In the genomic region with DNA sequence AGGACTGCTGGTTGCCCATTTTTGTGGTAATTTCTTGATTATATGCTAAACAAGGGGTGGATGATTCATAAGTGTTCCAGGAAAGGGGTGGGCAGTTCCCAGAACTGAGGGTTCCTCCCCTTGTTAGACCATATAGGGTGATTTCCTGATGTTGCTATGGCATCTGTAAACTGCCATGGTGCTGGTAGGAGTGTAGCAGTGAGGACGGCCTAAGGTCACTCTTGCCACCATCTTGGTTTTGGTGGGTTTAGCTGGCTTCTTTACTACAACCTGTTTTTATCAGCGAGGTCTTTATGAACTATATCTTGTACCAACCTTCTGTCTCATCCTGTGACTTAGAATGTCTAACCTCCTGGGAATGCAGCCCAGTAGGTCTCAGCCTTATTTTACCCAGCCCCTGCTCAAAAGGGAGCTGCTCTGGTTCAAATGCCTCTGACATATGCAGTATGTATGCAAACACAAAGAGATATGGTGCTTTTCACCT, we compare ENCODE assay signal across 12 cellular contexts. TPM values are rescaled to one million over a fixed set of nuclear protein-coding genes. Genes with fewer than 3 reads are reported as not detected.
DNase-seq lines count a peak whose midpoint lies in the region; ATAC-seq and TF ChIP-seq lines count a peak whose summit lies in the region.
"Had no signal": no experiment of that assay in that cellular context is flagged by ENCODE, and none has a peak within 500 bp of the region (broad histone marks: within the 10 kb centered on the region; RNA-seq: fewer than 3 reads in every experiment).

No MANE protein-coding gene starts in this region.

- no peaks in the 10 kb centered on the region for H3K4me1 ChIP-seq in PC-3 (ENCODE audit: insufficient read depth, low read length)

- BruUV-seq in PC-3 (replicated peaks; lab: Mats Ljungman, UMichigan) = no TSS peak

- no peak overlapping the region for H3K9ac ChIP-seq in PC-3 (ENCODE audit: low read length)

- no peaks in the 10 kb centered on the region for H4K20me1 ChIP-seq in PC-3 (ENCODE audit: low read length)

- TF ChIP-seq CTCF in fibroblast of villous mesenchyme (IDR thresholded peaks at IDR 0.05; ENCODE audit: insufficient read depth, low read depth, low read length) = no peak
- no peak for TF ChIP-seq CTCF in PC-3 (conservative IDR thresholded peaks at IDR 0.05; ENCODE audit: low read depth, low read length)

- no peak overlapping the region for H3K27ac ChIP-seq in PC-3 (ENCODE audit: low read length)
- H3K27ac ChIP-seq: cardiac muscle cell, neutrophil had no signal

- H3K36me3 Mint-ChIP-seq in activated naive CD4-positive, alpha-beta T cell treated with anti-CD3 and anti-CD28 coated beads, Interleukin-2, amount 10 ng/mL, durations not matched to agents 7 days and 5 days = no peaks in the 10 kb centered on the region

- H2AFZ ChIP-seq in PC-3 (ENCODE audit: low read length) = no peak overlapping the region

- H3K27me3 ChIP-seq in PC-3 (ENCODE audit: low read length) = peaks cover 28% of the 10 kb centered on the region
- H3K27me3 ChIP-seq: cardiac muscle cell, neutrophil had no signal

- no peak overlapping the region for H3K4me2 ChIP-seq in PC-3 (ENCODE audit: low read length)
- H3K4me2 ChIP-seq: smooth muscle cell had no signal

- H3K9me2 ChIP-seq in PC-3 (replicated peaks; ENCODE audit: low read length) = no peaks in the 10 kb centered on the region

- POLR2A ChIA-PET in PC-3 (lab: Charles Lee; ENCODE audit: unreplicated experiment) = no interaction called here

- H3K4me3 ChIP-seq in fibroblast of villous mesenchyme (ENCODE audit: low read depth, low read length) (no peak overlapping the region), PC-3 (ENCODE audit: low read length) (no peak overlapping the region)
- H3K4me3 ChIP-seq: cardiac muscle cell, smooth muscle cell had no signal

- no peak overlapping the region for H3K27ac Mint-ChIP-seq in activated naive CD4-positive, alpha-beta T cell treated with anti-CD3 and anti-CD28 coated beads, Interleukin-2, amount 10 ng/mL, durations not matched to agents 7 days and 5 days

- H3F3A ChIP-seq in PC-3 (ENCODE audit: low read length, unreplicated experiment) = no peaks in the 10 kb centered on the region

- no peaks in the 10 kb centered on the region for H3K4me1 Mint-ChIP-seq in activated naive CD4-positive, alpha-beta T cell treated with anti-CD3 and anti-CD28 coated beads, Interleukin-2, amount 10 ng/mL, durations not matched to agents 7 days and 5 days

- peak; percentile 30 for DNase-seq in activated T-cell treated with anti-CD3 and anti-CD28 coated beads for 48 hours (ENCODE audit: low read depth)
- no peak for DNase-seq in activated T-cell treated with anti-CD3 and anti-CD28 coated beads, Interleukin-2, amount 50 U/mL, for 1 hour
- DNase-seq in activated naive CD4-positive, alpha-beta T cell treated with anti-CD3 and anti-CD28 coated beads, Interleukin-2, amount 10 ng/mL, durations not matched to agents 7 days and 5 days = peak; percentile 37
- DNase-seq in fibroblast of villous mesenchyme (ENCODE audit: low read depth) = peak; percentile 12
- DNase-seq in stimulated activated naive CD8-positive, alpha-beta T cell treated with anti-CD3 and anti-CD28 coated beads, Interleukin-15, Interleukin-2, amounts not matched to agents 100 U/mL and 50 U/mL, for 24 hours = peak; percentile 34
- DNase-seq in GM19240 (ENCODE audit: insufficient read length, low spot score) = no peak
- DNase-seq in NCI-H2029 (lab: John Stamatoyannopoulos, UW) = no peak
- DNase-seq in PC-3 = no peak
- DNase-seq: RPMI8226 had no signal

- H3K79me2 ChIP-seq in PC-3 (ENCODE audit: low read length) = no peaks in the 10 kb centered on the region

- no peaks in the 10 kb centered on the region for H3K9me3 ChIP-seq in PC-3 (ENCODE audit: low read length)
- H3K9me3 ChIP-seq: neutrophil had no signal

- H3K36me3 ChIP-seq in PC-3 (ENCODE audit: low read depth, low read length) = no peaks in the 10 kb centered on the region
- H3K36me3 ChIP-seq: cardiac muscle cell, neutrophil had no signal

- H3K27me3 Mint-ChIP-seq in activated naive CD4-positive, alpha-beta T cell treated with anti-CD3 and anti-CD28 coated beads, Interleukin-2, amount 10 ng/mL, durations not matched to agents 7 days and 5 days = peaks cover 3% of the 10 kb centered on the region

- intact Hi-C loops in PC-3 (cut with micrococcal nuclease) = no loop called here

- no peak for ATAC-seq in stimulated activated naive CD8-positive, alpha-beta T cell treated with anti-CD3 and anti-CD28 coated beads, Interleukin-15, Interleukin-2, amounts not matched to agents 100 U/mL and 50 U/mL, for 24 hours
- ATAC-seq in PC-3 = no peak

- CTCF ChIA-PET in activated naive CD4-positive, alpha-beta T cell treated with anti-CD3 and anti-CD28 coated beads, Interleukin-2, amount 10 ng/mL, durations not matched to agents 7 days and 5 days (lab: Charles Lee) = no interaction called here
- CTCF ChIA-PET in PC-3 (lab: Charles Lee) = no interaction called here

- H3K4me3 Mint-ChIP-seq in activated naive CD4-positive, alpha-beta T cell treated with anti-CD3 and anti-CD28 coated beads, Interleukin-2, amount 10 ng/mL, durations not matched to agents 7 days and 5 days = no peak overlapping the region

- no peaks in the 10 kb centered on the region for H3K9me3 Mint-ChIP-seq in activated naive CD4-positive, alpha-beta T cell treated with anti-CD3 and anti-CD28 coated beads, Interleukin-2, amount 10 ng/mL, durations not matched to agents 7 days and 5 days

RNA-seq across cellular contexts. Expression of a gene that starts 46.2 kb away (rescaled TPM):
- total RNA-seq in fibroblast of villous mesenchyme (31.9 and 33.2 TPM in 2 replicates), PC-3 (2014; rRNA removed) (15.7 and 24.3 TPM in 2 replicates)

Comparison
In these comparisons a context has a peak if more than half of its experiments do, and no peak if none do; other contexts are left out.
1. DNase-seq: peak in activated T-cell treated with anti-CD3 and anti-CD28 coated beads for 48 hours (single experiment), activated naive CD4-positive, alpha-beta T cell treated with anti-CD3 and anti-CD28 coated beads, Interleukin-2, amount 10 ng/mL, durations not matched to agents 7 days and 5 days (single experiment), fibroblast of villous mesenchyme (single experiment) and stimulated activated naive CD8-positive, alpha-beta T cell treated with anti-CD3 and anti-CD28 coated beads, Interleukin-15, Interleukin-2, amounts not matched to agents 100 U/mL and 50 U/mL, for 24 hours (single experiment); none in activated T-cell treated with anti-CD3 and anti-CD28 coated beads, Interleukin-2, amount 50 U/mL, for 1 hour (single experiment), GM19240 (single experiment), NCI-H2029 (single experiment) and PC-3 (single experiment).